ENCODE assay signal across 8 cellular contexts in the genomic region with DNA sequence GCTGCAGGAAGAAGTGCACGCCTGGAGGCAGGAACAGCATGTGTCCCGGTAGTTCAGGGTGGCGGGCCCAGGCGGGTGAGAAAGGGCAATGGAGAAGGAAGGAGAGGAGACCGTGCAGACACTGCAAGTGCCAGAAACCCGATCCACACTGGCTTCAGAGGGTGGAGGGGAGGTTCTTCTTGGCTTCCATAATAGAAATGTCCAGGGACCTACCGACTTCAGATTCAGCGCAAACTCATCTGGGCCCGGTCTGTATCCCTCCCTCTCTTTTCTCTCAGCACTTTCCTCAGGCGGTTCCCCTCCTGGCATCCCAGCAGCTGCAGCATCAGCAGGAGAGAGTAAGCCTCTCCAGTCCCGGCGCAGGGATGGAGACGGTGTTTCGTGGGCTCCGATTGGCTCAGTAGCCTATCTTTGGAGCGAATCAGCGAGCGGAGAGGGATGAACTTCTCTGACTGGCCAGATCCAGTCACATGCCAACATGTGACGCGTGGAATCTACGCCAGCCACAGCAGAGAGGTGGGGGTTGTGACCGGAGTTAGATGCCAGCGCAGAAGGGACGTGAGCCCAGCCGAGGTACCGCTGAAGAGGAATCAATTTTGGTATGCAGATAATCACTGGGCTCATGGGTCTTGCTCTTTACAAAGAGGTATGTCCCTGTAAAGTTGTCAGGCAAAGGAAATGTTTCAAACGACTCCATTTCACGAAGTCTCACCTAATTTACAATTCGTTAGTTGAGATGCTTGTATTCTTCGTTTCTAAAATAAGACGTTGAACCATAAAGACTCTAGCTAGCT. TPM values are rescaled to one million over a fixed set of nuclear protein-coding genes. Genes with fewer than 3 reads are reported as not detected.
DNase-seq lines count a peak whose midpoint lies in the region; ATAC-seq and TF ChIP-seq lines count a peak whose summit lies in the region.

No MANE protein-coding gene starts in this region.

- H2BK5ac ChIP-seq in mesendoderm (ENCODE audit: low read length): no peak overlapping the region

- no peaks in the 10 kb centered on the region for H3K27me3 Mint-ChIP-seq in endodermal cell (ENCODE audit: insufficient read depth)

- H3K4me2 ChIP-seq in mesendoderm (ENCODE audit: low read length): peak overlapping the region; percentile 97

- no peak overlapping the region for H3K23ac ChIP-seq in mesendoderm (ENCODE audit: low read length)

- H2BK15ac ChIP-seq in mesendoderm (replicated peaks; ENCODE audit: low read depth): no peak overlapping the region

- peak; percentile 65 for ATAC-seq in GM21390 (IDR thresholded peaks at IDR 0.05; ENCODE audit: unreplicated experiment)

- TF ChIP-seq CTCF in endodermal cell (conservative IDR thresholded peaks at IDR 0.05): no peak

- DNase-seq in Caki2 (ENCODE audit: low read depth): peak; percentile 90
- peak in 75 of 76 experiments; percentile 9 to 94 (median 86) for DNase-seq in HUDEP-2 (lab: John Stamatoyannopoulos, UW; ENCODE audit: unreplicated experiment in 76 of 76)
- peak; percentile 91 for DNase-seq in NOMO-1 treated with dmso at 0.1 percent for 144 hours (lab: John Stamatoyannopoulos, UW; ENCODE audit: unreplicated experiment)
- peak; percentile 65 for DNase-seq in activated CD8-positive, alpha-beta memory T cell treated with anti-CD3 and anti-CD28 coated beads, Interleukin-2, amount 50 U/mL, for 1 hour (ENCODE audit: extremely low read depth)
- peak; percentile 99 for DNase-seq in endodermal cell
- peak; percentile 99 for DNase-seq in mesendoderm
- peak; percentile 76 for DNase-seq in stimulated activated CD8-positive, alpha-beta memory T cell treated with anti-CD3 and anti-CD28 coated beads, Interleukin-12 subunit alpha, Interleukin-12 subunit beta, amount 100 ng/mL, for 4 hours (ENCODE audit: low read depth)

- H3K27ac ChIP-seq in endodermal cell (ENCODE audit: low read depth, low read length) (no peak overlapping the region), mesendoderm (ENCODE audit: low read depth, low read length) (peak overlapping the region; percentile 67)

- H2AK5ac ChIP-seq in mesendoderm (ENCODE audit: low read length): no peak overlapping the region

- no peaks in the 10 kb centered on the region for H3K9me3 ChIP-seq in endodermal cell (ENCODE audit: control insufficient read depth, low read length)

- H3K36me3 Mint-ChIP-seq in endodermal cell (ENCODE audit: low read depth): peaks cover 5% of the 10 kb centered on the region

- in situ Hi-C loops in Caki2 (cut with HindIII; ENCODE audit: low pct_unique_long_range_greater_than_20kb, low sequenced_read_pairs): no loop called here

- H3K4ac ChIP-seq in mesendoderm (ENCODE audit: low read depth, low read length): no peak overlapping the region

- H3K79me1 ChIP-seq in mesendoderm (ENCODE audit: low read length): peaks cover 11% of the 10 kb centered on the region

- H3K4me3 ChIP-seq in endodermal cell (ENCODE audit: low read length) (peak overlapping the region; percentile 84), mesendoderm (ENCODE audit: low read length) (peak overlapping the region; percentile 88)

- no peak overlapping the region for H3K18ac ChIP-seq in mesendoderm (ENCODE audit: low read length)

- no peak overlapping the region for H4K8ac ChIP-seq in mesendoderm (ENCODE audit: low read depth, low read length)

- H3K36me3 ChIP-seq in endodermal cell (ENCODE audit: control insufficient read depth, insufficient read depth, low read length) (peaks cover 9% of the 10 kb centered on the region), mesendoderm (ENCODE audit: control insufficient read depth, insufficient read depth, low read length) (no peaks in the 10 kb centered on the region)

- H3K27me3 ChIP-seq in endodermal cell (ENCODE audit: control insufficient read depth, insufficient read depth, low read length, poor library complexity, severe bottlenecking): no peaks in the 10 kb centered on the region
- H3K27me3 ChIP-seq in mesendoderm (ENCODE audit: insufficient read depth, low read length, poor library complexity): no peaks in the 10 kb centered on the region

- WGBS in endodermal cell (ENCODE audit: insufficient coverage in 1 of 2, insufficient read length in 1 of 2), 2 experiments: 0 to 1% methylated on average over 23 to 31 of the region's 31 CpGs
- no CpG with 5 or more reads among the region's 31 CpGs for WGBS in mesendoderm (ENCODE audit: extremely low coverage, insufficient coverage, low lambda C conversion rate)

- peaks cover 10% of the 10 kb centered on the region for H3K4me1 Mint-ChIP-seq in endodermal cell

- H3K79me2 ChIP-seq in mesendoderm (ENCODE audit: control insufficient read depth, insufficient read depth, low read length): peaks cover 15% of the 10 kb centered on the region

- H3K9me3 Mint-ChIP-seq in endodermal cell: no peaks in the 10 kb centered on the region

- H2BK120ac ChIP-seq in mesendoderm (ENCODE audit: low read depth, low read length): no peak overlapping the region

- H3K4me1 ChIP-seq in endodermal cell (ENCODE audit: control insufficient read depth, insufficient read depth, low read length) (no peaks in the 10 kb centered on the region), mesendoderm (ENCODE audit: control insufficient read depth, low read depth, low read length) (peaks cover 3% of the 10 kb centered on the region)

- peak overlapping the region; percentile 83 for H3K4me3 Mint-ChIP-seq in endodermal cell

- H3K9ac ChIP-seq in endodermal cell (ENCODE audit: extremely low read depth, low read length, poor library complexity, severe bottlenecking) (peak overlapping the region; percentile 11), mesendoderm (ENCODE audit: low read length) (peak overlapping the region; percentile 86)

- peak overlapping the region; percentile 91 for H3K27ac Mint-ChIP-seq in endodermal cell

- H3K56ac ChIP-seq in mesendoderm (ENCODE audit: low read length): peak overlapping the region; percentile 92

- H4K5ac ChIP-seq in mesendoderm (ENCODE audit: low read length): peak overlapping the region; percentile 98

RNA-seq across cellular contexts. Expression of a gene that starts 1.9 kb away (rescaled TPM):
- total RNA-seq in Caki2 (2014; rRNA removed; shearing (Covaris generic); ENCODE audit: low replicate concordance): 52.2 and 67.5 TPM in 2 replicates
- total RNA-seq in endodermal cell: 10 to 100 TPM; 51.3 to 57.6 TPM
- 57.2 TPM for polyA plus RNA-seq in endodermal cell (2013, experiment 1 of 2)
- 51.0 TPM for polyA plus RNA-seq in endodermal cell (2013, experiment 2 of 2)
- 38.2 TPM for polyA plus RNA-seq in mesendoderm (2013, experiment 1 of 2)
- polyA plus RNA-seq in mesendoderm (2013, experiment 2 of 2): 39.1 TPM
